ENCODE assay signal across 19 cellular contexts in the genomic region with DNA sequence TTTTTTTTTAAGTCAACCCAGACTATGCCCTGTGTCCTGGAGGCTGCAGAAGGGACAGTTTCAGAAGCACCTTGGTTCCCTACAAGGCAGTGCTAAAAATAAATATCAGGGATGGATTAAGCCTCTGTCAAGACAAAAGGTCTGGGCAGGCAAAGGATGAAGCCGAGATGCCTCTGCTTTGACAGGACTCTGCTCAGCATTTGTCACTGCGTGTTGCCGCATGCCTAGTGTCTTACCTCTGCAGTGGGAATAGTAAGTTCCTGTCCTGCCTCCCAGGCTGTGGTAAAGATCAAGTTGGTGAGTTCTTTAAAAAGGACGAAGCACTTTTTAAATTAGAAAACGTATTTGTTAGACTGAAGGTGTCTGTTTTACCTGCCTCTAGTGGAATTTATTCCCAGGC.
"Had no signal": no experiment of that assay in that cellular context is flagged by ENCODE, and none has a peak within 500 bp of the region (broad histone marks: within the 10 kb centered on the region; RNA-seq: fewer than 3 reads in every experiment).

No MANE protein-coding gene starts in this region.

- H3K27ac ChIP-seq: coronary artery, esophagus muscularis mucosa, gastroesophageal sphincter, ovary, suprapubic skin, thyroid gland had no signal

- H3K27me3 ChIP-seq: esophagus muscularis mucosa, gastroesophageal sphincter, ovary, suprapubic skin, thyroid gland had no signal

- H3K36me3 ChIP-seq: ovary had no signal

- H3K4me1 ChIP-seq: esophagus muscularis mucosa, suprapubic skin, thyroid gland had no signal

- DNase-seq: effector CD4-positive, alpha-beta T cell; endodermal cell; glutamatergic neuron; islet precursor cell; natural killer cell; nucleus accumbens; ovary; right cardiac atrium; stimulated activated CD4-positive, alpha-beta T cell treated with anti-CD3 and anti-CD28 coated beads, Interleukin-4, amount 100 ng/mL, for 1 hour; stimulated activated CD8-positive, alpha-beta memory T cell treated with anti-CD3 and anti-CD28 coated beads, Interleukin-4, amount 100 ng/mL, for 48 hours; stimulated activated naive CD8-positive, alpha-beta T cell treated with anti-CD3 and anti-CD28 coated beads, Interleukin-15, Interleukin-2, amounts not matched to agents 100 U/mL and 50 U/mL, for 24 hours; thyroid gland had no signal

- FAIRE-seq: endothelial cell of umbilical vein, urothelium cell line had no signal

- ATAC-seq: gastroesophageal sphincter; natural killer cell; right cardiac atrium; stimulated activated effector memory CD8-positive, alpha-beta T cell treated with anti-CD3 and anti-CD28 coated beads, Interleukin-12 subunit alpha, Interleukin-12 subunit beta, amount 100 ng/mL, for 72 hours; stimulated activated naive CD8-positive, alpha-beta T cell treated with anti-CD3 and anti-CD28 coated beads, Interleukin-15, Interleukin-2, amounts not matched to agents 100 U/mL and 50 U/mL, for 24 hours had no signal

- H3K4me3 ChIP-seq: coronary artery, esophagus muscularis mucosa, gastroesophageal sphincter, ovary, suprapubic skin, thyroid gland had no signal

- H3K9me3 ChIP-seq: esophagus muscularis mucosa, gastroesophageal sphincter, ovary, suprapubic skin, thyroid gland had no signal
